ENCODE assay signal across 2 cellular contexts in genomic region chr3:50121416-50122032, GRCh38.
TF ChIP-seq lines count a peak whose summit lies in the region.

No MANE protein-coding gene starts in this region.

TF ChIP-seq in A549, 52 proteins besides CTCF, POLR2A, EP300 and RAD21:
- TF ChIP-seq SMC3 (IDR thresholded peaks at IDR 0.05) (peak; percentile 82), SREBF2 (IDR thresholded peaks at IDR 0.05) (no peak)

TF ChIP-seq in IMR-90, 13 proteins besides CTCF, POLR2A, EP300 and RAD21:
- TF ChIP-seq SMC3 (IDR thresholded peaks at IDR 0.05; ENCODE audit: low read depth, low read length) (peak; percentile 96), NFE2L2 (IDR thresholded peaks at IDR 0.05; ENCODE audit: low read depth, low read length) (no peak), RCOR1 (IDR thresholded peaks at IDR 0.05; ENCODE audit: insufficient replicate concordance, low read length) (no peak), MAFK (IDR thresholded peaks at IDR 0.05; ENCODE audit: low read depth, low read length) (no peak), BHLHE40 (IDR thresholded peaks at IDR 0.05; ENCODE audit: low read depth, low read length) (no peak), MXI1 (IDR thresholded peaks at IDR 0.05; ENCODE audit: borderline replicate concordance, low read depth, low read length) (no peak), MAZ (IDR thresholded peaks at IDR 0.05; ENCODE audit: borderline replicate concordance, low read depth, low read length) (peak; percentile 47; the same call in 1 of the 2 replicates)
- TF ChIP-seq, protein P1, sequence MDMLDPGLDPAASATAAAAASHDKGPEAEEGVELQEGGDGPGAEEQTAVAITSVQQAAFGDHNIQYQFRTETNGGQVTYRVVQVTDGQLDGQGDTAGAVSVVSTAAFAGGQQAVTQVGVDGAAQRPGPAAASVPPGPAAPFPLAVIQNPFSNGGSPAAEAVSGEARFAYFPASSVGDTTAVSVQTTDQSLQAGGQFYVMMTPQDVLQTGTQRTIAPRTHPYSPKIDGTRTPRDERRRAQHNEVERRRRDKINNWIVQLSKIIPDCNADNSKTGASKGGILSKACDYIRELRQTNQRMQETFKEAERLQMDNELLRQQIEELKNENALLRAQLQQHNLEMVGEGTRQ (IDR thresholded peaks at IDR 0.05; ENCODE audit: low read depth, low read length) = no peak
- TF ChIP-seq, protein P2, sequence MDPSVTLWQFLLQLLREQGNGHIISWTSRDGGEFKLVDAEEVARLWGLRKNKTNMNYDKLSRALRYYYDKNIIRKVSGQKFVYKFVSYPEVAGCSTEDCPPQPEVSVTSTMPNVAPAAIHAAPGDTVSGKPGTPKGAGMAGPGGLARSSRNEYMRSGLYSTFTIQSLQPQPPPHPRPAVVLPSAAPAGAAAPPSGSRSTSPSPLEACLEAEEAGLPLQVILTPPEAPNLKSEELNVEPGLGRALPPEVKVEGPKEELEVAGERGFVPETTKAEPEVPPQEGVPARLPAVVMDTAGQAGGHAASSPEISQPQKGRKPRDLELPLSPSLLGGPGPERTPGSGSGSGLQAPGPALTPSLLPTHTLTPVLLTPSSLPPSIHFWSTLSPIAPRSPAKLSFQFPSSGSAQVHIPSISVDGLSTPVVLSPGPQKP (IDR thresholded peaks at IDR 0.05; ENCODE audit: borderline replicate concordance, low read depth, low read length) = no peak
